ENCODE assay signal across 15 cellular contexts in the genomic region with DNA sequence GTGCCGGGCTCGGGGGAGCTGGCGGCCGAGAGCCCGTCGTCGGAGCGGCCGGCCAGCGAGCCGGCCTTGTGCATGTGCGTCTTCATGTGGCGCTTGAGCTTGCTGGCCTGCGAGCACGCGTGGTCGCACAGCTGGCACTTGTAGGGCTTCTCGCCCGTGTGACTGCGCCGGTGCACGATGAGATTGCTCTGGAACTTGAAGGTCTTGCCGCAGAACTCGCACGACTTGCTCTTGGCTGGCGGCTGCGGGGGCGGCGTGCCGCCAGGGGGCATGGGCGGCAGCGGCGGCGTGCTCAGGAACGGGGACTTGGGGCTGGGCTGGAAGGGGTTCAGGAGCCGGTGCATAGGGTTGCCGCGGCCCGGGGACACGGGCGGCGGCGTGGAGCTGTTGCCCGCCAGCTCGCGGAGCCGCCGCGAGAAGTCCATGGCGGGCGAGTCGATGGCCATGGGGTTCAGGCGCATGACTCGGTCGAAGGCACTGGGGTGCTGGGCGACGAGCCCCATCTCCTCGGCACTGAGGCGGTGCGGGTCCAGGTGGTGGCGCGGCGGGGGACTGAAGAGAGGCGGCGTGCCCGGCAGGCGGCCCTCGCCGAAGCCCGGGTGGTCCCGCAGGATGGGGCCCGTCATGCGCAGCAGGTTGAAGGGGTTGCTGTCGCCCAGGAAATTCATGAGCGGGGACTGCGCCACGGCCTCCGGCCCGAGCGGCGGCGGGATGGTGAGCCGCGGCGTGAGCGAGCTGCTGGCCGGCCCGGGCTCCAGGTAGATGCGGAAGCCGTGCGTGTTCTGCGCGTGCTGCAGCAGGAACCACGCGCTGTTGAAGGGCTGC.
DNase-seq lines count a peak whose midpoint lies in the region; ATAC-seq and TF ChIP-seq lines count a peak whose summit lies in the region.
"Had no signal": no experiment of that assay in that cellular context is flagged by ENCODE, and none has a peak within 500 bp of the region (broad histone marks: within the 10 kb centered on the region; RNA-seq: fewer than 3 reads in every experiment).

No MANE protein-coding gene starts in this region.

- no peak overlapping the region for H3K27ac Mint-ChIP-seq in stimulated activated naive CD8-positive, alpha-beta T cell treated with anti-CD3 and anti-CD28 coated beads, Interleukin-15, amount 100 ng/mL, for 72 hours

- H3K27ac ChIP-seq in caudate nucleus (ENCODE audit: low read depth, low read length): peak overlapping the region; percentile 16
- H3K27ac ChIP-seq: HL-60 had no signal

- peak; percentile 37 for ATAC-seq in stimulated activated naive CD8-positive, alpha-beta T cell treated with anti-CD3 and anti-CD28 coated beads, Interleukin-15, amount 100 ng/mL, for 72 hours
- ATAC-seq in stimulated activated naive CD8-positive, alpha-beta T cell treated with anti-CD3 and anti-CD28 coated beads, Interleukin-15, Interleukin-2, amounts not matched to agents 100 U/mL and 50 U/mL, for 24 hours: no peak
- ATAC-seq in omental fat pad (ENCODE audit: low FRiP score) (peak; percentile 8), HG02588 (IDR thresholded peaks at IDR 0.05; ENCODE audit: unreplicated experiment) (no peak)

- TF ChIP-seq CTCF in omental fat pad (IDR thresholded peaks at IDR 0.05): no peak

- no peaks in the 10 kb centered on the region for H3K9me3 Mint-ChIP-seq in stimulated activated naive CD8-positive, alpha-beta T cell treated with anti-CD3 and anti-CD28 coated beads, Interleukin-15, amount 100 ng/mL, for 72 hours

- no peaks in the 10 kb centered on the region for H3K27me3 Mint-ChIP-seq in stimulated activated naive CD8-positive, alpha-beta T cell treated with anti-CD3 and anti-CD28 coated beads, Interleukin-15, amount 100 ng/mL, for 72 hours

- no peak for DNase-seq in stimulated activated naive CD8-positive, alpha-beta T cell treated with anti-CD3 and anti-CD28 coated beads, Interleukin-15, amount 100 ng/mL, for 72 hours
- no peak for DNase-seq in stimulated activated naive CD8-positive, alpha-beta T cell treated with anti-CD3 and anti-CD28 coated beads, Interleukin-15, Interleukin-2, amounts not matched to agents 100 U/mL and 50 U/mL, for 24 hours
- DNase-seq in caudate nucleus (lab: John Stamatoyannopoulos, UW): peak in 2 of 61 donors; percentile 43 to 79
- DNase-seq in omental fat pad (ENCODE audit: low spot score): no peak
- no peak for DNase-seq in HCEC 1CT
- no peak for DNase-seq in AG20443 (ENCODE audit: low spot score)
- DNase-seq: ACHN, Caco-2, NCI-H1105 treated with DMSO at 0.1 percent for 48 hours, NCI-H187, NCI-H345, NCI-H69, SIG-M5 had no signal

- no peak overlapping the region for H3K4me3 Mint-ChIP-seq in stimulated activated naive CD8-positive, alpha-beta T cell treated with anti-CD3 and anti-CD28 coated beads, Interleukin-15, amount 100 ng/mL, for 72 hours

- H3K4me1 Mint-ChIP-seq in stimulated activated naive CD8-positive, alpha-beta T cell treated with anti-CD3 and anti-CD28 coated beads, Interleukin-15, amount 100 ng/mL, for 72 hours: peaks cover 53% of the 10 kb centered on the region

Comparison
In these comparisons a context has a peak if more than half of its experiments do, and no peak if none do; other contexts are left out.
1. ATAC-seq: peak in stimulated activated naive CD8-positive, alpha-beta T cell treated with anti-CD3 and anti-CD28 coated beads, Interleukin-15, amount 100 ng/mL, for 72 hours (single experiment) and omental fat pad (single experiment); none in stimulated activated naive CD8-positive, alpha-beta T cell treated with anti-CD3 and anti-CD28 coated beads, Interleukin-15, Interleukin-2, amounts not matched to agents 100 U/mL and 50 U/mL, for 24 hours (single experiment) and HG02588 (single experiment).